8 cellular contexts compared by ENCODE assay signal in genomic region chr2:159797468-159798375, GRCh38. TPM values are rescaled to one million over a fixed set of nuclear protein-coding genes. Genes with fewer than 3 reads are reported as not detected.
A peak's percentile ranks its signal among the peaks of the same experiment; 100 is the strongest.
DNase-seq lines count a peak whose midpoint lies in the region; ATAC-seq and TF ChIP-seq lines count a peak whose summit lies in the region.

CD302 (minus strand) TSS chr2:159798208; CDS start chr2:159798198, 10 bp downstream.

- H3K36me3 ChIP-seq in HUES64 (ENCODE audit: insufficient read depth, low read length) = no peaks in the 10 kb centered on the region

- H3K27me3 ChIP-seq in HUES64 (ENCODE audit: insufficient read depth, low read length) = peaks cover 54% of the 10 kb centered on the region
- H3K27me3 ChIP-seq in dorsolateral prefrontal cortex = peaks cover 0 to 5% (median 0%) of the 10 kb centered on the region in 45 donors

- peak within 1 kb of the TSS; percentile 75 for H3K9ac ChIP-seq in HUES64 (ENCODE audit: low read depth, low read length)

- DNase-seq in D341Med (ENCODE audit: low spot score) (peak; percentile 82), dorsolateral prefrontal cortex (peak in 7 of 10 donors; percentile 12 to 63 (median 33)), lower leg skin (ENCODE audit: low spot score in 2 of 2) (peak; percentile 40 to 94), NCI-H2107 treated with DMSO at 0.1 percent for 48 hours (lab: John Stamatoyannopoulos, UW; ENCODE audit: unreplicated experiment) (no peak)
- DNase-seq in activated CD4-positive, CD25-positive, alpha-beta regulatory T cell treated with anti-CD3 and anti-CD28 coated beads, Interleukin-2, amount 50 U/mL, for 72 hours = peak; percentile 37
- DNase-seq in stimulated activated CD4-positive, alpha-beta T cell treated with anti-CD3 and anti-CD28 coated beads, Interleukin-4, amount 100 ng/mL, for 4 hours = peak; percentile 27 to 44

- H3K27ac ChIP-seq in HUES64 (ENCODE audit: low read depth, low read length) (no peak within 1 kb of the TSS), dorsolateral prefrontal cortex (peak within 1 kb of the TSS in 50 of 59 donors; percentile 4 to 85 (median 65))

- intact Hi-C loops in dorsolateral prefrontal cortex (cut with DNase I) = no loop called here
- intact Hi-C loops in lower leg skin (cut with DNase I; ENCODE audit: low total_unique reads) = no loop called here

- H3K4me3 ChIP-seq in HUES64 (ENCODE audit: low read length) = peak within 1 kb of the TSS; percentile 80
- peak within 1 kb of the TSS; percentile 46 to 85 (median 74) for H3K4me3 ChIP-seq in dorsolateral prefrontal cortex
- peak within 1 kb of the TSS; percentile 92 for H3K4me3 ChIP-seq in lower leg skin (ENCODE audit: low read depth, poor library complexity, severe bottlenecking)

- no peak for TF ChIP-seq POLR2A in lower leg skin (IDR thresholded peaks at IDR 0.05)

- peaks cover 4% of the 10 kb centered on the region for H3K4me1 ChIP-seq in HUES64 (ENCODE audit: insufficient read depth, low read length)

- 3% methylated on average over 83 of the region's 83 CpGs for WGBS in HUES64
- 1 to 2% methylated on average over 29 to 65 of the region's 83 CpGs for WGBS in lower leg skin, 2 donors

- TF ChIP-seq CTCF in dorsolateral prefrontal cortex (IDR thresholded peaks at IDR 0.05 in 54 of 56, conservative IDR thresholded peaks at IDR 0.05 in 2 of 56; ENCODE audit: low read depth in 1 of 56, partially characterized antibody in 56 of 56) = no peak
- TF ChIP-seq CTCF in lower leg skin (IDR thresholded peaks at IDR 0.05) = no peak

- no peaks in the 10 kb centered on the region for H3K9me3 ChIP-seq in HUES64 (ENCODE audit: insufficient read depth, low read depth, low read length)

- ATAC-seq in GM19468 (IDR thresholded peaks at IDR 0.05; ENCODE audit: extremely low read depth, unreplicated experiment) = peak; percentile 36

RNA-seq across cellular contexts. Expression of gene CD302, which starts in this region (rescaled TPM):
- polyA plus RNA-seq in HUES64 (2013, experiment 1 of 2) = 0.40 TPM
- 0.70 TPM for polyA plus RNA-seq in HUES64 (2013, experiment 2 of 2)
- 10 to 100 TPM in 43 of 120 experiments, 1 to 10 TPM in 77; 2.9 to 20.4 (median 8.5) TPM for total RNA-seq in dorsolateral prefrontal cortex
- 10 to 100 TPM; 10.2 to 24.8 (median 18.8) TPM for total RNA-seq in lower leg skin
